Comparison of ENCODE assay signal across 1 cellular context in the genomic region with DNA sequence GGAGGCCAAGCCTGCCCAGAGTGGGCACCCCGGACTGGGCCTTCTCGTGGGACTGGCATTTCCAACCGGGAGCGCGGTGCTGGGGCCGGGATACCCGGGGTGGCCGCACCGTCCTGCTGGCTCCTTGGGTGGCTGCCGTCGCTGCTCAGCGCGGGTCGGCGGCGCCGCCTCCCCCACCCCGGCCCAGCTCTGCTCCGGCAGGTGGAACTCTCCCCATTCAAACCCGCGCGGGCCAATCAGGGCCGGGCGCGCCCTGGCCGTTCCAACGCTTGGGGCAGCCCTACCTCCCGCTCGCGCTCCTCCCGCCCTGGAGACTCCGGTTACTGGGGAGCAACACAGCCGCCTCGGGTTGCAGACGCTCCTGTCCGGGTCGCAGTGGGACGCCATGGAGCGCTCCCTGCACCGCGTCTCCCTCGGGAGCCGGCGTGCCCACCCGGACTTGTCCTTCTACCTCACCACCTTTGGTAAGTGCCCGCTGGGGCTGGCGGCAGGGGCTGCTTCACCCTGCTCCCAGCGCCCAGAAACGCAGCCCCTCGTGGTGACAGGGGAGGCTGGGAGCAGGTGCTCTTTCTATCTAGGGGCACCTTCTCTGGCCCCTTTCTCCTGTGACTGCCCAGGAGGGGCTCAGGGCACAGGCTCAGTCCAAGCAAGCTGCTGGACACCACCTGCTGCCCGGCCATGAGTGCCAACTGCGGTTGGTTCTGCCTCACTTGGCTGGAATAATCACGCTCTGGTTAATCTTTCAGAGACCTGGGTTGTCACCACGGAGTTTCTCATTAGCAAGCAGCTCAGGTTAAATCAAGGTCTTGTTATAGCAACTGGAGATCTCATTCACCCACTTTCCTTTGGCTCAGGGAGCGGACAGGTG.
A peak's percentile ranks its signal among the peaks of the same experiment; 100 is the strongest.
TF ChIP-seq lines count a peak whose summit lies in the region.

A gene (plus strand): TSS at position 310 of the 868 bp plus-strand sequence. CDS start 76 bp downstream, at position 386.

TF ChIP-seq in HepG2, 621 proteins besides CTCF, POLR2A, EP300 and RAD21 (continued from another document):
- TF ChIP-seq, protein P1, sequence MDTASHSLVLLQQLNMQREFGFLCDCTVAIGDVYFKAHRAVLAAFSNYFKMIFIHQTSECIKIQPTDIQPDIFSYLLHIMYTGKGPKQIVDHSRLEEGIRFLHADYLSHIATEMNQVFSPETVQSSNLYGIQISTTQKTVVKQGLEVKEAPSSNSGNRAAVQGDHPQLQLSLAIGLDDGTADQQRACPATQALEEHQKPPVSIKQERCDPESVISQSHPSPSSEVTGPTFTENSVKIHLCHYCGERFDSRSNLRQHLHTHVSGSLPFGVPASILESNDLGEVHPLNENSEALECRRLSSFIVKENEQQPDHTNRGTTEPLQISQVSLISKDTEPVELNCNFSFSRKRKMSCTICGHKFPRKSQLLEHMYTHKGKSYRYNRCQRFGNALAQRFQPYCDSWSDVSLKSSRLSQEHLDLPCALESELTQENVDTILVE (CRISPR knock-in tag; IDR thresholded peaks at IDR 0.05): no peak
- TF ChIP-seq ZNF256 (CRISPR knock-in tag; conservative IDR thresholded peaks at IDR 0.05) (0 out of 2 replicates have a peak, but pooled peaks have one; percentile 50), SMARCE1 (IDR thresholded peaks at IDR 0.05; ENCODE audit: borderline replicate concordance) (no peak), SAFB2 (CRISPR knock-in tag; IDR thresholded peaks at IDR 0.05; ENCODE audit: borderline replicate concordance, low read depth) (peak; percentile 69; the same call in 1 of the 2 replicates), SIN3B (IDR thresholded peaks at IDR 0.05; ENCODE audit: low read length) (no peak), SP4 (CRISPR knock-in tag; IDR thresholded peaks at IDR 0.05) (no peak; the same call in 1 of the 2 replicates), ZNF547 (CRISPR knock-in tag; IDR thresholded peaks at IDR 0.05) (peak; percentile 83), KDM5B (CRISPR knock-in tag; IDR thresholded peaks at IDR 0.05; ENCODE audit: borderline replicate concordance) (peak; percentile 62; the same call in 1 of the 2 replicates), ZNF552 (CRISPR knock-in tag; IDR thresholded peaks at IDR 0.05; ENCODE audit: borderline replicate concordance) (peak; percentile 58; the same call in 1 of the 2 replicates), ZNF451 (CRISPR knock-in tag; IDR thresholded peaks at IDR 0.05) (no peak), FLYWCH1 (CRISPR knock-in tag; IDR thresholded peaks at IDR 0.05) (no peak), SMAD3 (CRISPR knock-in tag; IDR thresholded peaks at IDR 0.05) (no peak), ZFP36L1 (CRISPR knock-in tag; IDR thresholded peaks at IDR 0.05) (no peak), ZNF432 (CRISPR knock-in tag; IDR thresholded peaks at IDR 0.05; ENCODE audit: borderline replicate concordance) (no peak), NONO (IDR thresholded peaks at IDR 0.05) (no peak), NONO (CRISPR knock-in tag; conservative IDR thresholded peaks at IDR 0.05) (peak; percentile 58; the same call in 1 of the 2 replicates)
- TF ChIP-seq, protein P2, sequence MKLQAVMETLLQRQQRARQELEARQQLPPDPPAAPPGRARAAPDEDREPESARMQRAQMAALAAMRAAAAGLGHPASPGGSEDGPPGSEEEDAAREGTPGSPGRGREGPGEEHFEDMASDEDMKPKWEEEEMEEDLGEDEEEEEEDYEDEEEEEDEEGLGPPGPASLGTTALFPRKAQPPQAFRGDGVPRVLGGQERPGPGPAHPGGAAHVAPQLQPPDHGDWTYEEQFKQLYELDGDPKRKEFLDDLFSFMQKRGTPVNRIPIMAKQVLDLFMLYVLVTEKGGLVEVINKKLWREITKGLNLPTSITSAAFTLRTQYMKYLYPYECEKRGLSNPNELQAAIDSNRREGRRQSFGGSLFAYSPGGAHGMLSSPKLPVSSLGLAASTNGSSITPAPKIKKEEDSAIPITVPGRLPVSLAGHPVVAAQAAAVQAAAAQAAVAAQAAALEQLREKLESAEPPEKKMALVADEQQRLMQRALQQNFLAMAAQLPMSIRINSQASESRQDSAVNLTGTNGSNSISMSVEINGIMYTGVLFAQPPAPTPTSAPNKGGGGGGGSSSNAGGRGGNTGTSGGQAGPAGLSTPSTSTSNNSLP (IDR thresholded peaks at IDR 0.05; ENCODE audit: low read depth, low read length): no peak
- TF ChIP-seq, protein P3, sequence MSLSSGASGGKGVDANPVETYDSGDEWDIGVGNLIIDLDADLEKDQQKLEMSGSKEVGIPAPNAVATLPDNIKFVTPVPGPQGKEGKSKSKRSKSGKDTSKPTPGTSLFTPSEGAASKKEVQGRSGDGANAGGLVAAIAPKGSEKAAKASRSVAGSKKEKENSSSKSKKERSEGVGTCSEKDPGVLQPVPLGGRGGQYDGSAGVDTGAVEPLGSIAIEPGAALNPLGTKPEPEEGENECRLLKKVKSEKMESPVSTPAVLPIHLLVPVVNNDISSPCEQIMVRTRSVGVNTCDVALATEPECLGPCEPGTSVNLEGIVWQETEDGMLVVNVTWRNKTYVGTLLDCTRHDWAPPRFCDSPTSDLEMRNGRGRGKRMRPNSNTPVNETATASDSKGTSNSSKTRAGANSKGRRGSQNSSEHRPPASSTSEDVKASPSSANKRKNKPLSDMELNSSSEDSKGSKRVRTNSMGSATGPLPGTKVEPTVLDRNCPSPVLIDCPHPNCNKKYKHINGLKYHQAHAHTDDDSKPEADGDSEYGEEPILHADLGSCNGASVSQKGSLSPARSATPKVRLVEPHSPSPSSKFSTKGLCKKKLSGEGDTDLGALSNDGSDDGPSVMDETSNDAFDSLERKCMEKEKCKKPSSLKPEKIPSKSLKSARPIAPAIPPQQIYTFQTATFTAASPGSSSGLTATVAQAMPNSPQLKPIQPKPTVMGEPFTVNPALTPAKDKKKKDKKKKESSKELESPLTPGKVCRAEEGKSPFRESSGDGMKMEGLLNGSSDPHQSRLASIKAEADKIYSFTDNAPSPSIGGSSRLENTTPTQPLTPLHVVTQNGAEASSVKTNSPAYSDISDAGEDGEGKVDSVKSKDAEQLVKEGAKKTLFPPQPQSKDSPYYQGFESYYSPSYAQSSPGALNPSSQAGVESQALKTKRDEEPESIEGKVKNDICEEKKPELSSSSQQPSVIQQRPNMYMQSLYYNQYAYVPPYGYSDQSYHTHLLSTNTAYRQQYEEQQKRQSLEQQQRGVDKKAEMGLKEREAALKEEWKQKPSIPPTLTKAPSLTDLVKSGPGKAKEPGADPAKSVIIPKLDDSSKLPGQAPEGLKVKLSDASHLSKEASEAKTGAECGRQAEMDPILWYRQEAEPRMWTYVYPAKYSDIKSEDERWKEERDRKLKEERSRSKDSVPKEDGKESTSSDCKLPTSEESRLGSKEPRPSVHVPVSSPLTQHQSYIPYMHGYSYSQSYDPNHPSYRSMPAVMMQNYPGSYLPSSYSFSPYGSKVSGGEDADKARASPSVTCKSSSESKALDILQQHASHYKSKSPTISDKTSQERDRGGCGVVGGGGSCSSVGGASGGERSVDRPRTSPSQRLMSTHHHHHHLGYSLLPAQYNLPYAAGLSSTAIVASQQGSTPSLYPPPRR (CRISPR knock-in tag; IDR thresholded peaks at IDR 0.05; ENCODE audit: borderline replicate concordance): 0 out of 2 replicates have a peak, but pooled peaks have one; percentile 29
- TF ChIP-seq, protein P4, sequence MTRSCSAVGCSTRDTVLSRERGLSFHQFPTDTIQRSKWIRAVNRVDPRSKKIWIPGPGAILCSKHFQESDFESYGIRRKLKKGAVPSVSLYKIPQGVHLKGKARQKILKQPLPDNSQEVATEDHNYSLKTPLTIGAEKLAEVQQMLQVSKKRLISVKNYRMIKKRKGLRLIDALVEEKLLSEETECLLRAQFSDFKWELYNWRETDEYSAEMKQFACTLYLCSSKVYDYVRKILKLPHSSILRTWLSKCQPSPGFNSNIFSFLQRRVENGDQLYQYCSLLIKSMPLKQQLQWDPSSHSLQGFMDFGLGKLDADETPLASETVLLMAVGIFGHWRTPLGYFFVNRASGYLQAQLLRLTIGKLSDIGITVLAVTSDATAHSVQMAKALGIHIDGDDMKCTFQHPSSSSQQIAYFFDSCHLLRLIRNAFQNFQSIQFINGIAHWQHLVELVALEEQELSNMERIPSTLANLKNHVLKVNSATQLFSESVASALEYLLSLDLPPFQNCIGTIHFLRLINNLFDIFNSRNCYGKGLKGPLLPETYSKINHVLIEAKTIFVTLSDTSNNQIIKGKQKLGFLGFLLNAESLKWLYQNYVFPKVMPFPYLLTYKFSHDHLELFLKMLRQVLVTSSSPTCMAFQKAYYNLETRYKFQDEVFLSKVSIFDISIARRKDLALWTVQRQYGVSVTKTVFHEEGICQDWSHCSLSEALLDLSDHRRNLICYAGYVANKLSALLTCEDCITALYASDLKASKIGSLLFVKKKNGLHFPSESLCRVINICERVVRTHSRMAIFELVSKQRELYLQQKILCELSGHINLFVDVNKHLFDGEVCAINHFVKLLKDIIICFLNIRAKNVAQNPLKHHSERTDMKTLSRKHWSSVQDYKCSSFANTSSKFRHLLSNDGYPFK (CRISPR knock-in tag; IDR thresholded peaks at IDR 0.05; ENCODE audit: borderline replicate concordance): peak; percentile 54; the same call in 1 of the 2 replicates
- TF ChIP-seq, protein P5, sequence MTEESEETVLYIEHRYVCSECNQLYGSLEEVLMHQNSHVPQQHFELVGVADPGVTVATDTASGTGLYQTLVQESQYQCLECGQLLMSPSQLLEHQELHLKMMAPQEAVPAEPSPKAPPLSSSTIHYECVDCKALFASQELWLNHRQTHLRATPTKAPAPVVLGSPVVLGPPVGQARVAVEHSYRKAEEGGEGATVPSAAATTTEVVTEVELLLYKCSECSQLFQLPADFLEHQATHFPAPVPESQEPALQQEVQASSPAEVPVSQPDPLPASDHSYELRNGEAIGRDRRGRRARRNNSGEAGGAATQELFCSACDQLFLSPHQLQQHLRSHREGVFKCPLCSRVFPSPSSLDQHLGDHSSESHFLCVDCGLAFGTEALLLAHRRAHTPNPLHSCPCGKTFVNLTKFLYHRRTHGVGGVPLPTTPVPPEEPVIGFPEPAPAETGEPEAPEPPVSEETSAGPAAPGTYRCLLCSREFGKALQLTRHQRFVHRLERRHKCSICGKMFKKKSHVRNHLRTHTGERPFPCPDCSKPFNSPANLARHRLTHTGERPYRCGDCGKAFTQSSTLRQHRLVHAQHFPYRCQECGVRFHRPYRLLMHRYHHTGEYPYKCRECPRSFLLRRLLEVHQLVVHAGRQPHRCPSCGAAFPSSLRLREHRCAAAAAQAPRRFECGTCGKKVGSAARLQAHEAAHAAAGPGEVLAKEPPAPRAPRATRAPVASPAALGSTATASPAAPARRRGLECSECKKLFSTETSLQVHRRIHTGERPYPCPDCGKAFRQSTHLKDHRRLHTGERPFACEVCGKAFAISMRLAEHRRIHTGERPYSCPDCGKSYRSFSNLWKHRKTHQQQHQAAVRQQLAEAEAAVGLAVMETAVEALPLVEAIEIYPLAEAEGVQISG (CRISPR knock-in tag; IDR thresholded peaks at IDR 0.05): no peak
- TF ChIP-seq, protein P6, sequence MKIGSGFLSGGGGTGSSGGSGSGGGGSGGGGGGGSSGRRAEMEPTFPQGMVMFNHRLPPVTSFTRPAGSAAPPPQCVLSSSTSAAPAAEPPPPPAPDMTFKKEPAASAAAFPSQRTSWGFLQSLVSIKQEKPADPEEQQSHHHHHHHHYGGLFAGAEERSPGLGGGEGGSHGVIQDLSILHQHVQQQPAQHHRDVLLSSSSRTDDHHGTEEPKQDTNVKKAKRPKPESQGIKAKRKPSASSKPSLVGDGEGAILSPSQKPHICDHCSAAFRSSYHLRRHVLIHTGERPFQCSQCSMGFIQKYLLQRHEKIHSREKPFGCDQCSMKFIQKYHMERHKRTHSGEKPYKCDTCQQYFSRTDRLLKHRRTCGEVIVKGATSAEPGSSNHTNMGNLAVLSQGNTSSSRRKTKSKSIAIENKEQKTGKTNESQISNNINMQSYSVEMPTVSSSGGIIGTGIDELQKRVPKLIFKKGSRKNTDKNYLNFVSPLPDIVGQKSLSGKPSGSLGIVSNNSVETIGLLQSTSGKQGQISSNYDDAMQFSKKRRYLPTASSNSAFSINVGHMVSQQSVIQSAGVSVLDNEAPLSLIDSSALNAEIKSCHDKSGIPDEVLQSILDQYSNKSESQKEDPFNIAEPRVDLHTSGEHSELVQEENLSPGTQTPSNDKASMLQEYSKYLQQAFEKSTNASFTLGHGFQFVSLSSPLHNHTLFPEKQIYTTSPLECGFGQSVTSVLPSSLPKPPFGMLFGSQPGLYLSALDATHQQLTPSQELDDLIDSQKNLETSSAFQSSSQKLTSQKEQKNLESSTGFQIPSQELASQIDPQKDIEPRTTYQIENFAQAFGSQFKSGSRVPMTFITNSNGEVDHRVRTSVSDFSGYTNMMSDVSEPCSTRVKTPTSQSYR (CRISPR knock-in tag; IDR thresholded peaks at IDR 0.05; ENCODE audit: borderline replicate concordance): peak; percentile 31; the same call in 1 of the 2 replicates
- TF ChIP-seq, protein P7, sequence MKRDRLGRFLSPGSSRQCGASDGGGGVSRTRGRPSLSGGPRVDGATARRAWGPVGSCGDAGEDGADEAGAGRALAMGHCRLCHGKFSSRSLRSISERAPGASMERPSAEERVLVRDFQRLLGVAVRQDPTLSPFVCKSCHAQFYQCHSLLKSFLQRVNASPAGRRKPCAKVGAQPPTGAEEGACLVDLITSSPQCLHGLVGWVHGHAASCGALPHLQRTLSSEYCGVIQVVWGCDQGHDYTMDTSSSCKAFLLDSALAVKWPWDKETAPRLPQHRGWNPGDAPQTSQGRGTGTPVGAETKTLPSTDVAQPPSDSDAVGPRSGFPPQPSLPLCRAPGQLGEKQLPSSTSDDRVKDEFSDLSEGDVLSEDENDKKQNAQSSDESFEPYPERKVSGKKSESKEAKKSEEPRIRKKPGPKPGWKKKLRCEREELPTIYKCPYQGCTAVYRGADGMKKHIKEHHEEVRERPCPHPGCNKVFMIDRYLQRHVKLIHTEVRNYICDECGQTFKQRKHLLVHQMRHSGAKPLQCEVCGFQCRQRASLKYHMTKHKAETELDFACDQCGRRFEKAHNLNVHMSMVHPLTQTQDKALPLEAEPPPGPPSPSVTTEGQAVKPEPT (CRISPR knock-in tag; IDR thresholded peaks at IDR 0.05; ENCODE audit: low read depth): peak; percentile 74; the same call in 1 of the 2 replicates
